Comparison of ENCODE assay signal across 8 cellular contexts in the genomic region with DNA sequence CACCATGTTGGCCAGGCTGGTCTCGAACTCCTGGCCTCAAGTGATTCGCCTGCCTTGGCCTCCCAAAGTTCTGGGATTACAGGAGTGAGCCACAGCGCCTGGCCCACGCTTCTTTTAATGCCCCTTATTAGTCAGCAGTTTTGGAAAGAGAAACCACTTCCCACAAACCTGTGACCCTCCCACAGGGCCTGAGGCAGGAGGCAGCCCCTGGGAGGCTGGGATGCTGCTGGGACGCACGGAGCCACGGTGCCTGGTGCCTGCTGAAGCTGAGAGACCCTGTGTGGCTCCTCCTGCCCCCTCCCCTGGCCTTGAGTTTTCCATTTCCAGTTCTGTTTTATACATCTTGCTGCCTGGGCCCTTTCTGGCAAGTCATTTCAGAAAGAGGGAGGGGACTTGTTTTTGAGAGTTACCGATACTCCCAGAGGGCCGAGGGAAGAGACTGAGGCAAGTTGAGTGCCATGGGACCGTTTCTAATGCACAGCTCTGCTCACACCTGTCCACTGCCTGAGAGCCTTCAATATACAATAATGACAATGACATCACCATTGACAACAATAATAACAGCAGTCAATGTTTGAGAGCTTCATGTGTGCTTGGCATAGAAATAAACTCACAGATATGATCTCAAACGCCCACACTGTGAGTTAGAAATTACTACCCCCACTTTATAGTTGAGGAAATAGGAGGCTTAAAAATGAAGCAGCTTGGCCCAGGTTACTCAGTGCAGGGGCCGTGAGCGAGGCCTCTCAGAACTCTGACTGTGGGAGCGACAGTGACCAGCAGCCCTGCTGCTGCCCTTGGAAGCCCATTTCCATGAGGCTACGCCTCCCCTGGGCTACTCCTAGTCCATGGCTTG.
DNase-seq lines count a peak whose midpoint lies in the region; ATAC-seq, FAIRE-seq and TF ChIP-seq lines count a peak whose summit lies in the region.

No MANE protein-coding gene starts in this region.

- H3K36me3 ChIP-seq in thyroid gland: no peaks in the 10 kb centered on the region

- CTCF ChIA-PET in activated CD4-positive, alpha-beta T cell treated with anti-CD3 and anti-CD28 coated beads for 36 hours (lab: Charles Lee): interaction anchor here (0.8 kb wide), 2 partner anchors 100 to 1127 kb away, joined by 3 to 5 read pairs; no protein-coding TSS in a partner anchor

- peaks cover 56% of the 10 kb centered on the region for H3K4me1 Mint-ChIP-seq in activated CD4-positive, alpha-beta T cell treated with anti-CD3 and anti-CD28 coated beads for 36 hours
- H3K4me1 Mint-ChIP-seq in glutamatergic neuron (ENCODE audit: low read depth, unreplicated experiment) (peaks cover 14% of the 10 kb centered on the region), endothelial cell (ENCODE audit: unreplicated experiment) (no peaks in the 10 kb centered on the region)

- 88 to 92% methylated on average over 12 to 15 of the region's 15 CpGs for WGBS in thyroid gland, 2 donors

- TF ChIP-seq POLR2A in thyroid gland (IDR thresholded peaks at IDR 0.05): no peak

- peak overlapping the region; percentile 10 for H3K4me3 Mint-ChIP-seq in activated CD4-positive, alpha-beta T cell treated with anti-CD3 and anti-CD28 coated beads for 36 hours
- no peak overlapping the region for H3K4me3 Mint-ChIP-seq in glutamatergic neuron (ENCODE audit: unreplicated experiment)
- no peak overlapping the region for H3K4me3 Mint-ChIP-seq in endothelial cell (ENCODE audit: unreplicated experiment)

- H3K4me1 ChIP-seq in thyroid gland: no peaks in the 10 kb centered on the region

- H3K9me3 Mint-ChIP-seq in activated CD4-positive, alpha-beta T cell treated with anti-CD3 and anti-CD28 coated beads for 36 hours (ENCODE audit: low read depth): no peaks in the 10 kb centered on the region
- H3K9me3 Mint-ChIP-seq in glutamatergic neuron (ENCODE audit: unreplicated experiment): peaks cover 3% of the 10 kb centered on the region
- no peaks in the 10 kb centered on the region for H3K9me3 Mint-ChIP-seq in endothelial cell (ENCODE audit: unreplicated experiment)

- H3K27me3 ChIP-seq in thyroid gland: no peaks in the 10 kb centered on the region

- DNase-seq in activated CD4-positive, alpha-beta T cell treated with anti-CD3 and anti-CD28 coated beads for 36 hours: peak; percentile 71
- DNase-seq in activated CD4-positive, alpha-beta T cell treated with anti-CD3 and anti-CD28 coated beads for 1 hour: no peak
- DNase-seq in GM18507 (ENCODE audit: extremely low spot score, insufficient read length, low read depth) (no peak), NCI-H2107 (lab: John Stamatoyannopoulos, UW) (peak; percentile 10), glutamatergic neuron (no peak), MV-4-11 (lab: John Stamatoyannopoulos, UW) (no peak), thyroid gland (no peak), endothelial cell (ENCODE audit: low spot score) (no peak)

- POLR2A ChIA-PET in activated CD4-positive, alpha-beta T cell treated with anti-CD3 and anti-CD28 coated beads for 36 hours (lab: Charles Lee): interaction anchor here (0.7 to 2.1 kb wide), 6 partner anchors 30 to 114 kb away, joined by 3 to 9 read pairs (median 5); a partner anchor contains a TSS

- peak overlapping the region; percentile 92 for H3K27ac Mint-ChIP-seq in activated CD4-positive, alpha-beta T cell treated with anti-CD3 and anti-CD28 coated beads for 36 hours
- H3K27ac Mint-ChIP-seq in glutamatergic neuron (ENCODE audit: unreplicated experiment) (peak overlapping the region; percentile 50), endothelial cell (ENCODE audit: unreplicated experiment) (no peak overlapping the region)

- TF ChIP-seq CTCF in glutamatergic neuron (IDR thresholded peaks at IDR 0.05; ENCODE audit: partially characterized antibody, unreplicated experiment) (no peak), thyroid gland (IDR thresholded peaks at IDR 0.05) (no peak), endothelial cell (IDR thresholded peaks at IDR 0.05; ENCODE audit: unreplicated experiment) (no peak)

- intact Hi-C loops in activated CD4-positive, alpha-beta T cell treated with anti-CD3 and anti-CD28 coated beads for 36 hours (cut with DNase I, micrococcal nuclease): loop anchor here (1.0 to 5.0 kb wide), 10 partner anchors 30 to 154 kb away; a partner anchor contains a TSS
- intact Hi-C loops in thyroid gland (cut with DNase I): no loop called here

- peak; percentile 42 for FAIRE-seq in GM18507 (lab: Jason Lieb, UNC)

- ATAC-seq in activated CD4-positive, alpha-beta T cell treated with anti-CD3 and anti-CD28 coated beads for 36 hours: peak; percentile 63

- H3K36me3 Mint-ChIP-seq in activated CD4-positive, alpha-beta T cell treated with anti-CD3 and anti-CD28 coated beads for 36 hours (ENCODE audit: low read depth): no peaks in the 10 kb centered on the region
- H3K36me3 Mint-ChIP-seq in glutamatergic neuron (ENCODE audit: unreplicated experiment): no peaks in the 10 kb centered on the region
- peaks cover 2% of the 10 kb centered on the region for H3K36me3 Mint-ChIP-seq in endothelial cell (ENCODE audit: low read depth, unreplicated experiment)

- no peak overlapping the region for H3K27ac ChIP-seq in thyroid gland

- no peak overlapping the region for H3K4me3 ChIP-seq in thyroid gland (replicated peaks in 1 of 3)

- no peaks in the 10 kb centered on the region for H3K27me3 Mint-ChIP-seq in activated CD4-positive, alpha-beta T cell treated with anti-CD3 and anti-CD28 coated beads for 36 hours
- H3K27me3 Mint-ChIP-seq in glutamatergic neuron (ENCODE audit: unreplicated experiment): peaks cover 4% of the 10 kb centered on the region
- H3K27me3 Mint-ChIP-seq in endothelial cell (ENCODE audit: unreplicated experiment): peaks cover 13% of the 10 kb centered on the region

- H3K9me3 ChIP-seq in thyroid gland: no peaks in the 10 kb centered on the region

Comparison
In these comparisons a context has a peak if more than half of its experiments do, and no peak if none do; other contexts are left out.
1. DNase-seq: peak in activated CD4-positive, alpha-beta T cell treated with anti-CD3 and anti-CD28 coated beads for 36 hours (single experiment) and NCI-H2107 (single experiment); none in activated CD4-positive, alpha-beta T cell treated with anti-CD3 and anti-CD28 coated beads for 1 hour (single experiment), GM18507 (single experiment), glutamatergic neuron (single experiment), MV-4-11 (single experiment), thyroid gland (0 of 2) and endothelial cell (single experiment).